1 cellular context compared by ENCODE assay signal in the genomic region with DNA sequence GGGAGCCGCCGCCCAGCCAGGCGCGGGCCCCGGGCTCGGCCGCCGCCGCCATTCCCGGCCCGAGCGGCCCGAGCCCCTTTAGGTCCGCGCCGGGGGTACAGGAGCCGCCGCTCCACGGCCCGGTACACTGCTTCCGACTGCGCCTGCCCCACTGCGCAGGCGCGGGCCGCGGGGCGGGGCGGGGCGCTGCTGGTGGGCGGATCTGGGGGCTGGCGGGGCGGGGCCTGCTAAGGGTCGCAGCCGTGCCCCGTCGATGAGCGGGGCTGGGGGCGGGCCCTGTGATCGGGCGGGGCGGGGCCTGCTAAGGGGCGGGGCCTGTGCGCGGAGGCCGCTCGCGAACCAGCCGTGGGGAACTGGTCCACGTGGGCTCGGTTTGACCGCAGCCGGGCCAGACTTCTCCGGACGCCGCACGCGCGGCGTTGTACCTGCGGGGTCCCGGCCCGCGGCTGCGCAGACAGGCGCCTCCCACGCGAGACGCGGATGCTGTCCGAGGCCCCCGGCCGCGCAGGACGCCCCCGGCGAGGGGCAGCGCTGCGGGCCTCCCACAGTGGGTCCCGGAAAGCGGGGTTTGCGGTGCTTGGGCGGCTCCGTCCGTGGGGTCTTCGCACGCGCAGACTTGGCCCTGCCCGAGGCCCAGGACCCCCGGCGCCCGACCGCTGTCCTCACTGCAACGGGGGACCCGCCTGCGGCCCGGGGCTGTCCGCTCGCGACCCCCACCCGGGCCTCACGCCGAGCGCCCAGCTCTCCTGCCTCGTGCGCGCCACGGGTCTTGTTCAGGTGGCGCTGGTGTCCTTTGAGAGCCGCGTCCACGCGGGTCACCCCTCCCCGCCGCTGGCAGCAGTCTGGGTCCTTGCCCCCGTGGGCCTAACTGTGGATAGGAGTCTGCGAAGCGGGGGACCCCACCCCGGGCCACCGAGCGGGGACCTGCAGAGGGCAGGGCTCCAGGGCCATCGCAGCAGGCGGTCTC.
TF ChIP-seq lines count a peak whose summit lies in the region.

A gene with protein sequence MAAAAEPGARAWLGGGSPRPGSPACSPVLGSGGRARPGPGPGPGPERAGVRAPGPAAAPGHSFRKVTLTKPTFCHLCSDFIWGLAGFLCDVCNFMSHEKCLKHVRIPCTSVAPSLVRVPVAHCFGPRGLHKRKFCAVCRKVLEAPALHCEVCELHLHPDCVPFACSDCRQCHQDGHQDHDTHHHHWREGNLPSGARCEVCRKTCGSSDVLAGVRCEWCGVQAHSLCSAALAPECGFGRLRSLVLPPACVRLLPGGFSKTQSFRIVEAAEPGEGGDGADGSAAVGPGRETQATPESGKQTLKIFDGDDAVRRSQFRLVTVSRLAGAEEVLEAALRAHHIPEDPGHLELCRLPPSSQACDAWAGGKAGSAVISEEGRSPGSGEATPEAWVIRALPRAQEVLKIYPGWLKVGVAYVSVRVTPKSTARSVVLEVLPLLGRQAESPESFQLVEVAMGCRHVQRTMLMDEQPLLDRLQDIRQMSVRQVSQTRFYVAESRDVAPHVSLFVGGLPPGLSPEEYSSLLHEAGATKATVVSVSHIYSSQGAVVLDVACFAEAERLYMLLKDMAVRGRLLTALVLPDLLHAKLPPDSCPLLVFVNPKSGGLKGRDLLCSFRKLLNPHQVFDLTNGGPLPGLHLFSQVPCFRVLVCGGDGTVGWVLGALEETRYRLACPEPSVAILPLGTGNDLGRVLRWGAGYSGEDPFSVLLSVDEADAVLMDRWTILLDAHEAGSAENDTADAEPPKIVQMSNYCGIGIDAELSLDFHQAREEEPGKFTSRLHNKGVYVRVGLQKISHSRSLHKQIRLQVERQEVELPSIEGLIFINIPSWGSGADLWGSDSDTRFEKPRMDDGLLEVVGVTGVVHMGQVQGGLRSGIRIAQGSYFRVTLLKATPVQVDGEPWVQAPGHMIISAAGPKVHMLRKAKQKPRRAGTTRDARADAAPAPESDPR (minus strand): TSS at position 139 of the 967 bp plus-strand sequence. CDS start 87 bp downstream, at position 52.

TF ChIP-seq in K562, 482 proteins besides CTCF, POLR2A, EP300 and RAD21 (continued from another document and continues in another):
- TF ChIP-seq TAF1 (IDR thresholded peaks at IDR 0.05; ENCODE audit: control insufficient read depth, extremely low read depth, insufficient read depth, low read length, severe bottlenecking) (peak; percentile 65), U2AF2 (optimal IDR thresholded peaks at IDR 0.05; ENCODE audit: low read depth, low read length) (no peak), ZNF23 (CRISPR knock-in tag; IDR thresholded peaks at IDR 0.05) (no peak), MTA1 (IDR thresholded peaks at IDR 0.05; ENCODE audit: borderline replicate concordance) (no peak), FOXK1 (CRISPR knock-in tag; IDR thresholded peaks at IDR 0.05; ENCODE audit: borderline replicate concordance) (no peak), POLR2AphosphoS5 (IDR thresholded peaks at IDR 0.05; ENCODE audit: control insufficient read depth, insufficient read depth, low read depth, low read length) (peak; percentile 16; the same call in 1 of the 2 replicates), JUN (IDR thresholded peaks at IDR 0.05; ENCODE audit: borderline replicate concordance, low read depth, low read length) (no peak), JUN (CRISPR knock-in tag; IDR thresholded peaks at IDR 0.05; ENCODE audit: borderline replicate concordance) (peak; percentile 38; the same call in 1 of the 2 replicates), KDM2B (CRISPR knock-in tag; IDR thresholded peaks at IDR 0.05) (peak; percentile 81; the same call in 1 of the 2 replicates), ZNF408 (CRISPR knock-in tag; IDR thresholded peaks at IDR 0.05; ENCODE audit: low read depth) (no peak), LARP7 (IDR thresholded peaks at IDR 0.05) (no peak), SIRT6 (IDR thresholded peaks at IDR 0.05; ENCODE audit: low read depth, low read length) (no peak), RBM22 (IDR thresholded peaks at IDR 0.05; ENCODE audit: low read depth, low read length, poor library complexity, severe bottlenecking) (peak; percentile 23), ZNF282 (CRISPR knock-in tag; IDR thresholded peaks at IDR 0.05) (no peak), SREBF1 (IDR thresholded peaks at IDR 0.05; ENCODE audit: borderline replicate concordance, low read depth, low read length) (no peak), HMGN3 (IDR thresholded peaks at IDR 0.05; ENCODE audit: borderline replicate concordance, extremely low read depth, insufficient read length, low read depth, low read length) (peak; percentile 57), SMAD4 (CRISPR knock-in tag; conservative IDR thresholded peaks at IDR 0.05) (peak; percentile 61; the same call in 1 of the 2 replicates), ZNF212 (CRISPR knock-in tag; IDR thresholded peaks at IDR 0.05) (no peak), ZFX (CRISPR knock-in tag; IDR thresholded peaks at IDR 0.05) (peak; percentile 65), HNRNPH1 (optimal IDR thresholded peaks at IDR 0.05; ENCODE audit: low read depth, low read length) (no peak), SIN3A (IDR thresholded peaks at IDR 0.05; ENCODE audit: borderline replicate concordance in 2 of 2, control insufficient read depth in 1 of 2, low read depth in 2 of 2, low read length in 2 of 2) (no peak; a peak in 1 of 4 replicates), GATAD2B (IDR thresholded peaks at IDR 0.05; ENCODE audit: borderline replicate concordance) (peak; percentile 90), ZNF253 (CRISPR knock-in tag; conservative IDR thresholded peaks at IDR 0.05) (no peak), CHD1 (IDR thresholded peaks at IDR 0.05; ENCODE audit: low read length) (no peak), SNIP1 (IDR thresholded peaks at IDR 0.05; ENCODE audit: low read depth) (no peak), ERF (CRISPR knock-in tag; IDR thresholded peaks at IDR 0.05) (0 out of 2 replicates have a peak, but pooled peaks have one; percentile 54), SAP30 (IDR thresholded peaks at IDR 0.05; ENCODE audit: borderline replicate concordance, insufficient read depth, low read depth, low read length, poor library complexity, severe bottlenecking) (peak; percentile 52), GABPA (tag; conservative IDR thresholded peaks at IDR 0.05; ENCODE audit: low read depth) (peak; percentile 62), SIN3B (IDR thresholded peaks at IDR 0.05; ENCODE audit: low read depth) (no peak), ZNF668 (CRISPR knock-in tag; IDR thresholded peaks at IDR 0.05) (no peak), SAFB (IDR thresholded peaks at IDR 0.05; ENCODE audit: borderline replicate concordance, low read depth, low read length) (peak; percentile 97), THRAP3 (IDR thresholded peaks at IDR 0.05; ENCODE audit: borderline replicate concordance) (no peak), ADNP (tag; IDR thresholded peaks at IDR 0.05) (no peak), CREM (IDR thresholded peaks at IDR 0.05; ENCODE audit: low read depth) (no peak)
- TF ChIP-seq, protein P1, sequence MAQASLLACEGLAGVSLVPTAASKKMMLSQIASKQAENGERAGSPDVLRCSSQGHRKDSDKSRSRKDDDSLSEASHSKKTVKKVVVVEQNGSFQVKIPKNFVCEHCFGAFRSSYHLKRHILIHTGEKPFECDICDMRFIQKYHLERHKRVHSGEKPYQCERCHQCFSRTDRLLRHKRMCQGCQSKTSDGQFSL (CRISPR knock-in tag; IDR thresholded peaks at IDR 0.05), result no peak
- TF ChIP-seq, protein P1 (tag; IDR thresholded peaks at IDR 0.05), result no peak
- TF ChIP-seq, protein P2, sequence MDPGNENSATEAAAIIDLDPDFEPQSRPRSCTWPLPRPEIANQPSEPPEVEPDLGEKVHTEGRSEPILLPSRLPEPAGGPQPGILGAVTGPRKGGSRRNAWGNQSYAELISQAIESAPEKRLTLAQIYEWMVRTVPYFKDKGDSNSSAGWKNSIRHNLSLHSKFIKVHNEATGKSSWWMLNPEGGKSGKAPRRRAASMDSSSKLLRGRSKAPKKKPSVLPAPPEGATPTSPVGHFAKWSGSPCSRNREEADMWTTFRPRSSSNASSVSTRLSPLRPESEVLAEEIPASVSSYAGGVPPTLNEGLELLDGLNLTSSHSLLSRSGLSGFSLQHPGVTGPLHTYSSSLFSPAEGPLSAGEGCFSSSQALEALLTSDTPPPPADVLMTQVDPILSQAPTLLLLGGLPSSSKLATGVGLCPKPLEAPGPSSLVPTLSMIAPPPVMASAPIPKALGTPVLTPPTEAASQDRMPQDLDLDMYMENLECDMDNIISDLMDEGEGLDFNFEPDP (CRISPR knock-in tag; IDR thresholded peaks at IDR 0.05), result no peak
- TF ChIP-seq, protein P3, sequence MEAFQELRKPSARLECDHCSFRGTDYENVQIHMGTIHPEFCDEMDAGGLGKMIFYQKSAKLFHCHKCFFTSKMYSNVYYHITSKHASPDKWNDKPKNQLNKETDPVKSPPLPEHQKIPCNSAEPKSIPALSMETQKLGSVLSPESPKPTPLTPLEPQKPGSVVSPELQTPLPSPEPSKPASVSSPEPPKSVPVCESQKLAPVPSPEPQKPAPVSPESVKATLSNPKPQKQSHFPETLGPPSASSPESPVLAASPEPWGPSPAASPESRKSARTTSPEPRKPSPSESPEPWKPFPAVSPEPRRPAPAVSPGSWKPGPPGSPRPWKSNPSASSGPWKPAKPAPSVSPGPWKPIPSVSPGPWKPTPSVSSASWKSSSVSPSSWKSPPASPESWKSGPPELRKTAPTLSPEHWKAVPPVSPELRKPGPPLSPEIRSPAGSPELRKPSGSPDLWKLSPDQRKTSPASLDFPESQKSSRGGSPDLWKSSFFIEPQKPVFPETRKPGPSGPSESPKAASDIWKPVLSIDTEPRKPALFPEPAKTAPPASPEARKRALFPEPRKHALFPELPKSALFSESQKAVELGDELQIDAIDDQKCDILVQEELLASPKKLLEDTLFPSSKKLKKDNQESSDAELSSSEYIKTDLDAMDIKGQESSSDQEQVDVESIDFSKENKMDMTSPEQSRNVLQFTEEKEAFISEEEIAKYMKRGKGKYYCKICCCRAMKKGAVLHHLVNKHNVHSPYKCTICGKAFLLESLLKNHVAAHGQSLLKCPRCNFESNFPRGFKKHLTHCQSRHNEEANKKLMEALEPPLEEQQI (IDR thresholded peaks at IDR 0.05), result no peak
- TF ChIP-seq, protein P4, sequence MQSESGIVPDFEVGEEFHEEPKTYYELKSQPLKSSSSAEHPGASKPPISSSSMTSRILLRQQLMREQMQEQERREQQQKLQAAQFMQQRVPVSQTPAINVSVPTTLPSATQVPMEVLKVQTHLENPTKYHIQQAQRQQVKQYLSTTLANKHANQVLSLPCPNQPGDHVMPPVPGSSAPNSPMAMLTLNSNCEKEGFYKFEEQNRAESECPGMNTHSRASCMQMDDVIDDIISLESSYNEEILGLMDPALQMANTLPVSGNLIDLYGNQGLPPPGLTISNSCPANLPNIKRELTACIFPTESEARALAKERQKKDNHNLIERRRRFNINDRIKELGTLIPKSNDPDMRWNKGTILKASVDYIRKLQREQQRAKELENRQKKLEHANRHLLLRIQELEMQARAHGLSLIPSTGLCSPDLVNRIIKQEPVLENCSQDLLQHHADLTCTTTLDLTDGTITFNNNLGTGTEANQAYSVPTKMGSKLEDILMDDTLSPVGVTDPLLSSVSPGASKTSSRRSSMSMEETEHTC (IDR thresholded peaks at IDR 0.05), result 0 out of 2 replicates have a peak, but pooled peaks have one; percentile 33
- TF ChIP-seq, protein P5, sequence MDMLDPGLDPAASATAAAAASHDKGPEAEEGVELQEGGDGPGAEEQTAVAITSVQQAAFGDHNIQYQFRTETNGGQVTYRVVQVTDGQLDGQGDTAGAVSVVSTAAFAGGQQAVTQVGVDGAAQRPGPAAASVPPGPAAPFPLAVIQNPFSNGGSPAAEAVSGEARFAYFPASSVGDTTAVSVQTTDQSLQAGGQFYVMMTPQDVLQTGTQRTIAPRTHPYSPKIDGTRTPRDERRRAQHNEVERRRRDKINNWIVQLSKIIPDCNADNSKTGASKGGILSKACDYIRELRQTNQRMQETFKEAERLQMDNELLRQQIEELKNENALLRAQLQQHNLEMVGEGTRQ (CRISPR knock-in tag; IDR thresholded peaks at IDR 0.05), result peak; percentile 18; the same call in 1 of the 2 replicates
- TF ChIP-seq, protein P6, sequence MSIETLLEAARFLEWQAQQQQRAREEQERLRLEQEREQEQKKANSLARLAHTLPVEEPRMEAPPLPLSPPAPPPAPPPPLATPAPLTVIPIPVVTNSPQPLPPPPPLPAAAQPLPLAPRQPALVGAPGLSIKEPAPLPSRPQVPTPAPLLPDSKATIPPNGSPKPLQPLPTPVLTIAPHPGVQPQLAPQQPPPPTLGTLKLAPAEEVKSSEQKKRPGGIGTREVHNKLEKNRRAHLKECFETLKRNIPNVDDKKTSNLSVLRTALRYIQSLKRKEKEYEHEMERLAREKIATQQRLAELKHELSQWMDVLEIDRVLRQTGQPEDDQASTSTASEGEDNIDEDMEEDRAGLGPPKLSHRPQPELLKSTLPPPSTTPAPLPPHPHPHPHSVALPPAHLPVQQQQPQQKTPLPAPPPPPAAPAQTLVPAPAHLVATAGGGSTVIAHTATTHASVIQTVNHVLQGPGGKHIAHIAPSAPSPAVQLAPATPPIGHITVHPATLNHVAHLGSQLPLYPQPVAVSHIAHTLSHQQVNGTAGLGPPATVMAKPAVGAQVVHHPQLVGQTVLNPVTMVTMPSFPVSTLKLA (conservative IDR thresholded peaks at IDR 0.05), result peak in 1 of 2 experiments; percentile 55; a peak in 2 of 4 replicates
- TF ChIP-seq, protein P7, sequence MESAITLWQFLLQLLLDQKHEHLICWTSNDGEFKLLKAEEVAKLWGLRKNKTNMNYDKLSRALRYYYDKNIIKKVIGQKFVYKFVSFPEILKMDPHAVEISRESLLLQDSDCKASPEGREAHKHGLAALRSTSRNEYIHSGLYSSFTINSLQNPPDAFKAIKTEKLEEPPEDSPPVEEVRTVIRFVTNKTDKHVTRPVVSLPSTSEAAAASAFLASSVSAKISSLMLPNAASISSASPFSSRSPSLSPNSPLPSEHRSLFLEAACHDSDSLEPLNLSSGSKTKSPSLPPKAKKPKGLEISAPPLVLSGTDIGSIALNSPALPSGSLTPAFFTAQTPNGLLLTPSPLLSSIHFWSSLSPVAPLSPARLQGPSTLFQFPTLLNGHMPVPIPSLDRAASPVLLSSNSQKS (CRISPR knock-in tag; IDR thresholded peaks at IDR 0.05), result no peak
- TF ChIP-seq, protein P8, sequence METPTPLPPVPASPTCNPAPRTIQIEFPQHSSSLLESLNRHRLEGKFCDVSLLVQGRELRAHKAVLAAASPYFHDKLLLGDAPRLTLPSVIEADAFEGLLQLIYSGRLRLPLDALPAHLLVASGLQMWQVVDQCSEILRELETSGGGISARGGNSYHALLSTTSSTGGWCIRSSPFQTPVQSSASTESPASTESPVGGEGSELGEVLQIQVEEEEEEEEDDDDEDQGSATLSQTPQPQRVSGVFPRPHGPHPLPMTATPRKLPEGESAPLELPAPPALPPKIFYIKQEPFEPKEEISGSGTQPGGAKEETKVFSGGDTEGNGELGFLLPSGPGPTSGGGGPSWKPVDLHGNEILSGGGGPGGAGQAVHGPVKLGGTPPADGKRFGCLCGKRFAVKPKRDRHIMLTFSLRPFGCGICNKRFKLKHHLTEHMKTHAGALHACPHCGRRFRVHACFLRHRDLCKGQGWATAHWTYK (CRISPR knock-in tag; IDR thresholded peaks at IDR 0.05), result peak; percentile 39; the same call in 1 of the 2 replicates
